In the genomic region with DNA sequence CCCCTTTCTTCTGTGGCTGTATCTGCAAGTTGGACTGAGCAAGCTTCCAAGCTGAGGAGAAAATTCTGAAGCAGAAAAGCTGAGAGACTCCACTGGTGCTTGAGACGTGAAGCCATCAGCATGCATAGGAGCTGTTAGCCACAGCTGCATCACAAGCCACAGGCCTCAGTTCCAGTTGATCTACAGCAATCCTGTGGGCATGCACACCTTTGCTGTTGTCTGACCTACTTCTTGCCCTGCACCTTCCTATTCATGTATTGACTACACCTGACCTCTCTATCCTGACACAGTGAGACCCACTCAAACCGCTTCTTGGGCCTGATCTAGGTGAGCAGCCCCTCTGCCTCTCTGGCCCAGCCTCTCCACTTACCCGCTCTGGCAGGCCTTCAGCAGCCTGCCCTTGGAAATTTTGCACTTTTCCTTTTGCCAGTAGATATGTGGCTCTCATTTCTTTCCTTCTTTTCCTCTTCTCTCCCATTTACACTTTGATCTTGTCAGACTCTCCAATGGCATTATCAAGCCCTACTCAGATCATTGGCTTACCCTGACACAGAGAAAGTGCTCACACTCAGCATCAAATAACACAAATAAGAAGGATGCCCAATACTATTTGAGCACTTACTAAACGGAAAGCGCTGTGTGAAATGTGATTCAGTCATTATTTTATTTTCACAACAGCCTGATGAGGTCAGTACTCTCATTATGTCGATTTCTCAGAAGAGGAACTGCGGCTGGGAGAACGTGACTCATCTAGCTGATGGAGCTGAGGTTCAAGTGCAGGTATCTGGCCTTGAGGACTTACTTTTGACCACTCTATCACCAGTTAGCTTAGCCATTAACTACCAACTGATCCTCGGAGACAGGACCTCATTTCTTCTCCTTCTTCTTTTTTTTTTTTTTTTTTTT, we compare ENCODE assay signal across 1 cellular context.
TF ChIP-seq lines count a peak whose summit lies in the region.

No MANE protein-coding gene starts in this region.

TF ChIP-seq in GM12878, 131 proteins besides CTCF, POLR2A, EP300 and RAD21 (continued from another document and continues in another):
- no peak for TF ChIP-seq BCLAF1 (IDR thresholded peaks at IDR 0.05)
- TF ChIP-seq RFX5 (IDR thresholded peaks at IDR 0.05; ENCODE audit: low read depth, low read length), result no peak
- no peak for TF ChIP-seq SIX5 (IDR thresholded peaks at IDR 0.05; ENCODE audit: low read depth, low read length, severe bottlenecking)
- TF ChIP-seq MYB (IDR thresholded peaks at IDR 0.05; ENCODE audit: borderline replicate concordance, low read depth, low read length), result no peak
- no peak for TF ChIP-seq GABPA (IDR thresholded peaks at IDR 0.05; ENCODE audit: low read depth)
- TF ChIP-seq MTA3 (IDR thresholded peaks at IDR 0.05; ENCODE audit: borderline replicate concordance, low read length), result no peak
- TF ChIP-seq MLLT1 (IDR thresholded peaks at IDR 0.05), result no peak
- no peak for TF ChIP-seq SREBF1 (IDR thresholded peaks at IDR 0.05; ENCODE audit: low read length)
- TF ChIP-seq CBFB (IDR thresholded peaks at IDR 0.05; ENCODE audit: low read depth), result no peak
- TF ChIP-seq SIN3A (IDR thresholded peaks at IDR 0.05; ENCODE audit: low read depth, low read length), result no peak
- peak; percentile 95 for TF ChIP-seq SPI1 (IDR thresholded peaks at IDR 0.05; ENCODE audit: borderline replicate concordance, insufficient read depth, low read depth, low read length)
- TF ChIP-seq BHLHE40 (IDR thresholded peaks at IDR 0.05; ENCODE audit: borderline replicate concordance in 1 of 2, low read depth in 2 of 2, low read length in 1 of 2), result peak; percentile 89 to 93
- no peak for TF ChIP-seq SMAD1 (IDR thresholded peaks at IDR 0.05; ENCODE audit: low read depth, partially characterized antibody)
- TF ChIP-seq IKZF1 (conservative IDR thresholded peaks at IDR 0.05), result no peak
- TF ChIP-seq ZNF217 (IDR thresholded peaks at IDR 0.05), result no peak
- peak; percentile 29; the same call in 1 of the 2 replicates for TF ChIP-seq SMC3 (IDR thresholded peaks at IDR 0.05; ENCODE audit: borderline replicate concordance, low read length)
- no peak for TF ChIP-seq RCOR1 (conservative IDR thresholded peaks at IDR 0.05; ENCODE audit: low read depth, low read length)
- TF ChIP-seq YBX1 (IDR thresholded peaks at IDR 0.05), result no peak
- no peak for TF ChIP-seq EZH2 (IDR thresholded peaks at IDR 0.05; ENCODE audit: borderline replicate concordance, control insufficient read depth, low read depth, low read length)
- no peak for TF ChIP-seq IRF3 (IDR thresholded peaks at IDR 0.05)
- no peak for TF ChIP-seq E4F1 (IDR thresholded peaks at IDR 0.05; ENCODE audit: borderline replicate concordance, partially characterized antibody)
- no peak for TF ChIP-seq TCF7 (IDR thresholded peaks at IDR 0.05; ENCODE audit: borderline replicate concordance)
- no peak for TF ChIP-seq ZNF274 (IDR thresholded peaks at IDR 0.05; ENCODE audit: insufficient read depth, insufficient read length)
- peak; percentile 41; the same call in 1 of the 2 replicates for TF ChIP-seq DPF2 (IDR thresholded peaks at IDR 0.05)
- TF ChIP-seq SP1 (IDR thresholded peaks at IDR 0.05; ENCODE audit: low read depth, low read length), result no peak
- TF ChIP-seq MEF2B (IDR thresholded peaks at IDR 0.05; ENCODE audit: partially characterized antibody, poor library complexity, severe bottlenecking), result no peak
- no peak for TF ChIP-seq LARP7 (IDR thresholded peaks at IDR 0.05)
- peak; percentile 59; the same call in 1 of the 2 replicates for TF ChIP-seq BCL11A (IDR thresholded peaks at IDR 0.05; ENCODE audit: low read depth, low read length)
- no peak for TF ChIP-seq MEF2A (IDR thresholded peaks at IDR 0.05; ENCODE audit: insufficient read depth, low read depth, low read length)
- TF ChIP-seq IRF4 (IDR thresholded peaks at IDR 0.05; ENCODE audit: low read depth, low read length), result peak; percentile 29; the same call in 1 of the 2 replicates
- no peak for TF ChIP-seq POLR2AphosphoS5 (IDR thresholded peaks at IDR 0.05; ENCODE audit: low read length)
- no peak for TF ChIP-seq USF1 (IDR thresholded peaks at IDR 0.05; ENCODE audit: borderline replicate concordance, extremely low read length, insufficient read depth, low read depth, low read length)
- TF ChIP-seq YY1 (IDR thresholded peaks at IDR 0.05; ENCODE audit: low read depth, low read length), result no peak
- no peak for TF ChIP-seq NR2F1 (conservative IDR thresholded peaks at IDR 0.05)
- no peak for TF ChIP-seq TARDBP (IDR thresholded peaks at IDR 0.05; ENCODE audit: borderline replicate concordance)
- TF ChIP-seq POU2F2 (IDR thresholded peaks at IDR 0.05; ENCODE audit: borderline replicate concordance, low read depth, low read length), result no peak
- TF ChIP-seq RUNX3 (IDR thresholded peaks at IDR 0.05; ENCODE audit: low read length), result peak; percentile 63
- TF ChIP-seq HDGF (IDR thresholded peaks at IDR 0.05), result no peak
- TF ChIP-seq MTA2 (IDR thresholded peaks at IDR 0.05; ENCODE audit: low read depth), result peak; percentile 78; the same call in 1 of the 2 replicates
- no peak for TF ChIP-seq PAX5 (IDR thresholded peaks at IDR 0.05; ENCODE audit: borderline replicate concordance, low read depth, low read length)
- TF ChIP-seq IRF5 (IDR thresholded peaks at IDR 0.05; ENCODE audit: borderline replicate concordance), result no peak
- TF ChIP-seq CEBPB (IDR thresholded peaks at IDR 0.05; ENCODE audit: borderline replicate concordance in 1 of 2, low read depth in 2 of 2, low read length in 2 of 2), result no peak
- TF ChIP-seq NFYA (IDR thresholded peaks at IDR 0.05; ENCODE audit: borderline replicate concordance, low read depth, low read length), result no peak
- TF ChIP-seq, protein P1, sequence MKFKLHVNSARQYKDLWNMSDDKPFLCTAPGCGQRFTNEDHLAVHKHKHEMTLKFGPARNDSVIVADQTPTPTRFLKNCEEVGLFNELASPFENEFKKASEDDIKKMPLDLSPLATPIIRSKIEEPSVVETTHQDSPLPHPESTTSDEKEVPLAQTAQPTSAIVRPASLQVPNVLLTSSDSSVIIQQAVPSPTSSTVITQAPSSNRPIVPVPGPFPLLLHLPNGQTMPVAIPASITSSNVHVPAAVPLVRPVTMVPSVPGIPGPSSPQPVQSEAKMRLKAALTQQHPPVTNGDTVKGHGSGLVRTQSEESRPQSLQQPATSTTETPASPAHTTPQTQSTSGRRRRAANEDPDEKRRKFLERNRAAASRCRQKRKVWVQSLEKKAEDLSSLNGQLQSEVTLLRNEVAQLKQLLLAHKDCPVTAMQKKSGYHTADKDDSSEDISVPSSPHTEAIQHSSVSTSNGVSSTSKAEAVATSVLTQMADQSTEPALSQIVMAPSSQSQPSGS (IDR thresholded peaks at IDR 0.05; ENCODE audit: low read length), result peak; percentile 36; the same call in 1 of the 2 replicates
- no peak for TF ChIP-seq KAT2A (conservative IDR thresholded peaks at IDR 0.05; ENCODE audit: control insufficient read depth, low read depth, low read length)
- TF ChIP-seq HDAC6 (IDR thresholded peaks at IDR 0.05; ENCODE audit: unreplicated experiment), result no peak
- peak in 1 of 2 experiments; percentile 36; a peak in 1 of 4 replicates for TF ChIP-seq IKZF2 (IDR thresholded peaks at IDR 0.05)
- TF ChIP-seq, protein P2, sequence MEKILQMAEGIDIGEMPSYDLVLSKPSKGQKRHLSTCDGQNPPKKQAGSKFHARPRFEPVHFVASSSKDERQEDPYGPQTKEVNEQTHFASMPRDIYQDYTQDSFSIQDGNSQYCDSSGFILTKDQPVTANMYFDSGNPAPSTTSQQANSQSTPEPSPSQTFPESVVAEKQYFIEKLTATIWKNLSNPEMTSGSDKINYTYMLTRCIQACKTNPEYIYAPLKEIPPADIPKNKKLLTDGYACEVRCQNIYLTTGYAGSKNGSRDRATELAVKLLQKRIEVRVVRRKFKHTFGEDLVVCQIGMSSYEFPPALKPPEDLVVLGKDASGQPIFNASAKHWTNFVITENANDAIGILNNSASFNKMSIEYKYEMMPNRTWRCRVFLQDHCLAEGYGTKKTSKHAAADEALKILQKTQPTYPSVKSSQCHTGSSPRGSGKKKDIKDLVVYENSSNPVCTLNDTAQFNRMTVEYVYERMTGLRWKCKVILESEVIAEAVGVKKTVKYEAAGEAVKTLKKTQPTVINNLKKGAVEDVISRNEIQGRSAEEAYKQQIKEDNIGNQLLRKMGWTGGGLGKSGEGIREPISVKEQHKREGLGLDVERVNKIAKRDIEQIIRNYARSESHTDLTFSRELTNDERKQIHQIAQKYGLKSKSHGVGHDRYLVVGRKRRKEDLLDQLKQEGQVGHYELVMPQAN (conservative IDR thresholded peaks at IDR 0.05), result no peak
- no peak for TF ChIP-seq TCF12 (IDR thresholded peaks at IDR 0.05; ENCODE audit: low read depth, low read length)
- TF ChIP-seq, protein P3, sequence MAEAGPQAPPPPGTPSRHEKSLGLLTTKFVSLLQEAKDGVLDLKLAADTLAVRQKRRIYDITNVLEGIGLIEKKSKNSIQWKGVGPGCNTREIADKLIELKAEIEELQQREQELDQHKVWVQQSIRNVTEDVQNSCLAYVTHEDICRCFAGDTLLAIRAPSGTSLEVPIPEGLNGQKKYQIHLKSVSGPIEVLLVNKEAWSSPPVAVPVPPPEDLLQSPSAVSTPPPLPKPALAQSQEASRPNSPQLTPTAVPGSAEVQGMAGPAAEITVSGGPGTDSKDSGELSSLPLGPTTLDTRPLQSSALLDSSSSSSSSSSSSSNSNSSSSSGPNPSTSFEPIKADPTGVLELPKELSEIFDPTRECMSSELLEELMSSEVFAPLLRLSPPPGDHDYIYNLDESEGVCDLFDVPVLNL (IDR thresholded peaks at IDR 0.05; ENCODE audit: low read depth, low read length), result no peak
